In genomic region chr11:73294604-73295003, GRCh38 we compare ENCODE assay signal across 3 cellular contexts.
TF ChIP-seq lines count a peak whose summit lies in the region.

No MANE protein-coding gene starts in this region.

TF ChIP-seq in A549, 52 proteins besides CTCF, POLR2A, EP300 and RAD21:
- TF ChIP-seq ZFP36 (IDR thresholded peaks at IDR 0.05; ENCODE audit: borderline replicate concordance, partially characterized antibody) (no peak), SREBF2 (IDR thresholded peaks at IDR 0.05) (no peak), FOXS1 (CRISPR knock-in tag; IDR thresholded peaks at IDR 0.05) (no peak), REST (IDR thresholded peaks at IDR 0.05) (no peak), ZNF302 (CRISPR knock-in tag; IDR thresholded peaks at IDR 0.05) (no peak), RNF2 (IDR thresholded peaks at IDR 0.05; ENCODE audit: borderline replicate concordance, low read depth) (no peak), CHD4 (IDR thresholded peaks at IDR 0.05; ENCODE audit: borderline replicate concordance) (no peak), PHF8 (IDR thresholded peaks at IDR 0.05; ENCODE audit: borderline replicate concordance, low read depth) (no peak), CBX8 (IDR thresholded peaks at IDR 0.05) (no peak), NPAS2 (CRISPR knock-in tag; IDR thresholded peaks at IDR 0.05; ENCODE audit: borderline replicate concordance) (no peak), CEBPB (IDR thresholded peaks at IDR 0.05) (no peak), EHMT2 (IDR thresholded peaks at IDR 0.05; ENCODE audit: low read depth) (no peak), E2F6 (IDR thresholded peaks at IDR 0.05; ENCODE audit: borderline replicate concordance, low read depth) (no peak), HEYL (CRISPR knock-in tag; IDR thresholded peaks at IDR 0.05) (no peak), KDM1A (IDR thresholded peaks at IDR 0.05; ENCODE audit: low read depth) (no peak), BCL3 (IDR thresholded peaks at IDR 0.05) (no peak), NFE2L2 (conservative IDR thresholded peaks at IDR 0.05; ENCODE audit: low read length) (no peak), JUNB (IDR thresholded peaks at IDR 0.05) (no peak), JUN (IDR thresholded peaks at IDR 0.05) (no peak), HOXB13 (CRISPR knock-in tag; IDR thresholded peaks at IDR 0.05; ENCODE audit: low read depth) (no peak)

TF ChIP-seq in IMR-90, 13 proteins besides CTCF, POLR2A, EP300 and RAD21:
- TF ChIP-seq CHD1 (IDR thresholded peaks at IDR 0.05; ENCODE audit: low read depth, low read length) (no peak), RFX5 (IDR thresholded peaks at IDR 0.05; ENCODE audit: low read depth, low read length) (no peak), FOS (IDR thresholded peaks at IDR 0.05; ENCODE audit: low read depth, low read length) (no peak), USF2 (IDR thresholded peaks at IDR 0.05; ENCODE audit: low read depth, low read length) (no peak), MAZ (IDR thresholded peaks at IDR 0.05; ENCODE audit: borderline replicate concordance, low read depth, low read length) (no peak), SMC3 (IDR thresholded peaks at IDR 0.05; ENCODE audit: low read depth, low read length) (no peak), MXI1 (IDR thresholded peaks at IDR 0.05; ENCODE audit: borderline replicate concordance, low read depth, low read length) (no peak), ELK1 (IDR thresholded peaks at IDR 0.05; ENCODE audit: borderline replicate concordance, low read depth, low read length) (no peak), BHLHE40 (IDR thresholded peaks at IDR 0.05; ENCODE audit: low read depth, low read length) (no peak)

TF ChIP-seq in K562, 482 proteins besides CTCF, POLR2A, EP300 and RAD21:
- TF ChIP-seq GATAD2A (IDR thresholded peaks at IDR 0.05), result no peak
- TF ChIP-seq STAT5A (IDR thresholded peaks at IDR 0.05; ENCODE audit: borderline replicate concordance, low read length), result no peak
- peak; percentile 64 for TF ChIP-seq NFIX (CRISPR knock-in tag; IDR thresholded peaks at IDR 0.05; ENCODE audit: low read depth)
- TF ChIP-seq NFIC (IDR thresholded peaks at IDR 0.05), result peak; percentile 88
- TF ChIP-seq MAZ (CRISPR knock-in tag; conservative IDR thresholded peaks at IDR 0.05 in 1 of 2, IDR thresholded peaks at IDR 0.05 in 1 of 2), result no peak
- TF ChIP-seq RAD51 (IDR thresholded peaks at IDR 0.05; ENCODE audit: borderline replicate concordance, low read depth), result no peak
